9 cellular contexts compared by ENCODE assay signal in the genomic region with DNA sequence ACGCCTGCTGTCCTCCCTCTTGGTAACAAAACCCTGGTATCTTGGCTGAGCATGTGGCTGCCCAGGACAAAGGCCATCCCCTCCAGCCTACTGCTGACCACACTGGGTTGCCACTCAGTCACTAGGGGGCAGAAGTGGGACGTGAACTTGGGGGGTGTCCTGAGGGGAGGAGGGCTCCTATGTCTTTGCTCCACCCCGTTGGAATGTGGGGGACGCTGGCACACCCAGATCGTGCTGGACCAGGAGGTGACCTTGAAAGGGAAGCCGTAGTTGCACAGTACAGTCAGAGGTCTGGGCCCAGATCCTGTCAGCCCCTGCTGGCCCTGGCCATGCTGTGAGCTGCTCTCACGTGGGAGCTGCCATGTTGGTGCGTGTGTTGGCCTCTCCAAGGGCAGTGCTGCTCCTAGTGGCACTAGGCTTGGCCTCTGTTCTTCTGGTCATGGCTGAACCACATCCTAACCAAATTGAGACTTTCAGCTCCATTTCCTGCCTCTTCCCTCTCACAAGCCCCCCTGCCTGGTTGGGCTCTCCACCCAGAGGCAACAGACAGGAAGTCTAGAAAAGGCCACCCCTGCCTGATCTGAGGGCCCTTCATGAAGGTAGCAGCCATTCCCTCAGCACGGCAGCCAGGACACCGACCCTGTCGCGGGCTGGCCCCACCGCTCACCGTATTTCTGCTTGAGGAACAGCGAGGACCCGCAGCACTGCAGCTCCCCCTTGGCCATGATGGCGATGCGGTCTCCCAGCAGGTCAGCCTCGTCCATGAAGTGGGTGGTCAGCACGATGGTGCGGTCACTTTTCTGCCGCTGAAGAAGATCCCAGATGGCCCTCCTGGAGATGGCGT. TPM values are rescaled to one million over a fixed set of nuclear protein-coding genes. Genes with fewer than 3 reads are reported as not detected.
DNase-seq lines count a peak whose midpoint lies in the region; ATAC-seq, FAIRE-seq and TF ChIP-seq lines count a peak whose summit lies in the region.
"Had no signal": no experiment of that assay in that cellular context is flagged by ENCODE, and none has a peak within 500 bp of the region (broad histone marks: within the 10 kb centered on the region; RNA-seq: fewer than 3 reads in every experiment).

No MANE protein-coding gene starts in this region.

- H4K20me1 ChIP-seq in K562 (replicated peaks; ENCODE audit: control insufficient read depth, insufficient read depth, low read length) = no peaks in the 10 kb centered on the region; the same call in 1 of the 2 replicates

- H3K27me3 ChIP-seq in K562 (ENCODE audit: control insufficient read depth in 2 of 2, insufficient read depth in 2 of 2, low read length in 2 of 2) (no peaks in the 10 kb centered on the region), right lobe of liver (no peaks in the 10 kb centered on the region)

- H3K9me3 ChIP-seq in K562 (replicated peaks; ENCODE audit: control insufficient read depth, insufficient read depth, low read depth, low read length) (no peaks in the 10 kb centered on the region), right lobe of liver (no peaks in the 10 kb centered on the region)

- DNase-seq in G401 (ENCODE audit: low spot score) = peak; percentile 41
- DNase-seq in HuH-7 (ENCODE audit: low spot score) = peak; percentile 50
- DNase-seq in K562 (ENCODE audit: extremely low read depth in 1 of 4, low spot score in 3 of 4) = peak; percentile 76 to 87 (median 84)
- peak in 1 of 3 donors; percentile 42 for DNase-seq in right lobe of liver
- DNase-seq in NCI-H2029 (lab: John Stamatoyannopoulos, UW) = no peak
- no peak for DNase-seq in activated gamma-delta T cell treated with Interleukin-2 at 50 U/mL for 16 hours
- no peak for DNase-seq in T1000 (lab: John Stamatoyannopoulos, UW)

- intact Hi-C loops in K562 (cut with micrococcal nuclease) (loop anchor here (1.0 to 2.0 kb wide), 2 partner anchors 132 to 204 kb away; a partner anchor contains a TSS), right lobe of liver (cut with DNase I) (no loop called here)

- no peak overlapping the region for H3K4me3 ChIP-seq in K562
- H3K4me3 ChIP-seq in right lobe of liver = no peak overlapping the region

- in situ Hi-C loops in G401 (cut with HindIII; ENCODE audit: low sequenced_read_pairs) (no loop called here), K562 (cut with MboI) (no loop called here)

- H3K27ac ChIP-seq in K562 (ENCODE audit: extremely low read depth, low read depth, low read length) (peak overlapping the region; percentile 76), right lobe of liver (no peak overlapping the region)

- FAIRE-seq in K562 (lab: Jason Lieb, UNC) = peak; percentile 93
- FAIRE-seq: TTC549 had no signal

- TF ChIP-seq RAD21 in K562 (CRISPR knock-in tag; conservative IDR thresholded peaks at IDR 0.05 in 1 of 2, IDR thresholded peaks at IDR 0.05 in 1 of 2) = peak; percentile 65 to 84

- no TSS peak for BruUV-seq in K562 (replicated peaks; lab: Mats Ljungman, UMichigan)

- peaks cover 40% of the 10 kb centered on the region; the same call in 2 of the 3 replicates for H3K36me3 ChIP-seq in K562 (ENCODE audit: control insufficient read depth, insufficient read depth, low read length)
- H3K36me3 ChIP-seq in right lobe of liver = no peaks in the 10 kb centered on the region

- peak overlapping the region; percentile 98 for H2AFZ ChIP-seq in K562 (ENCODE audit: low read depth, low read length)

- TF ChIP-seq EP300 in K562 (IDR thresholded peaks at IDR 0.05; ENCODE audit: low read length) = peak; percentile 19; the same call in 1 of the 2 replicates

- POLR2A ChIA-PET in K562 (lab: Yijun Ruan, JAX) = interaction anchor here (0.6 to 0.9 kb wide), 4 partner anchors 11 to 205 kb away, joined by 3 to 4 read pairs (median 3); no protein-coding TSS in a partner anchor

- TF ChIP-seq CTCF in K562 (IDR thresholded peaks at IDR 0.05 in 2 of 3, conservative IDR thresholded peaks at IDR 0.05 in 1 of 3; ENCODE audit: insufficient read depth in 2 of 3, low read depth in 1 of 3, low read length in 3 of 3) = peak; percentile 79 to 87 (median 86)
- TF ChIP-seq CTCF in right lobe of liver (IDR thresholded peaks at IDR 0.05) = peak; percentile 32 to 45 (median 36)

- H3K4me1 ChIP-seq in K562 (replicated peaks in 1 of 2; ENCODE audit: control insufficient read depth in 2 of 2, insufficient read depth in 2 of 2, low read length in 2 of 2) (peaks cover 6 to 24% of the 10 kb centered on the region in 2 experiments; a peak in 4 of 5 replicates), right lobe of liver (no peaks in the 10 kb centered on the region)

- H3K79me2 ChIP-seq in K562 (ENCODE audit: control insufficient read depth, insufficient read depth, low read length) = no peaks in the 10 kb centered on the region

- no peaks in the 10 kb centered on the region for H3K9me1 ChIP-seq in K562 (ENCODE audit: control insufficient read depth, insufficient read depth, low read length)

- peak overlapping the region; percentile 45 to 83 for H3K9ac ChIP-seq in K562 (ENCODE audit: insufficient read depth in 1 of 2, low read depth in 2 of 2, low read length in 2 of 2)

- TF ChIP-seq POLR2A in K562 (conservative IDR thresholded peaks at IDR 0.05) (no peak), right lobe of liver (IDR thresholded peaks at IDR 0.05) (no peak)

- 78% methylated on average over 22 of the region's 23 CpGs for WGBS in K562 (ENCODE audit: insufficient coverage, low coverage, missing lambda C conversion rate)
- WGBS in right lobe of liver (ENCODE audit: insufficient coverage, low coverage, low lambda C conversion rate, missing lambda C conversion rate) = 77% methylated on average over 6 of the region's 23 CpGs

- ATAC-seq in K562 = peak; percentile 98
- peak; percentile 73 to 78 (median 74) for ATAC-seq in right lobe of liver
- ATAC-seq in HG03521 (IDR thresholded peaks at IDR 0.05; ENCODE audit: unreplicated experiment) = no peak

- CTCF ChIA-PET in K562 (lab: Yijun Ruan, JAX; ENCODE audit: low intra/inter-chr PET ratio) = interaction anchor here (0.6 to 2.5 kb wide), 4 partner anchors 126 to 204 kb away, joined by 3 to 12 read pairs (median 3); no protein-coding TSS in a partner anchor

- H3K4me2 ChIP-seq in K562 (ENCODE audit: insufficient read depth, low read length) = peak overlapping the region; percentile 61

RNA-seq across cellular contexts. Expression of a gene that starts 29.0 kb away (rescaled TPM):
- total RNA-seq in G401 (2014; rRNA removed; shearing (Covaris generic)) = 145 and 179 TPM in 2 replicates
- 373 and 378 TPM in 2 replicates for total RNA-seq in K562 (2011; cell fraction: chromatin; rRNA removed; ENCODE audit: low replicate concordance)
- total RNA-seq in K562 (2011; cell fraction: nucleolus; rRNA removed) = 251 and 274 TPM in 2 replicates
- total RNA-seq in K562 (2011; cell fraction: nucleoplasm; rRNA removed) = 357 and 477 TPM in 2 replicates
- 252 and 305 TPM in 2 replicates for total RNA-seq in K562 (2014; rRNA removed)
- total RNA-seq in K562 (2014; rRNA removed; fragmentation: Illumina TruSeq; extraction: Trizol) = 122 and 138 TPM in 2 replicates
- total RNA-seq in K562 (2015; rRNA removed; fragmentation: Illumina TruSeq; extraction: Trizol) = 188 and 196 TPM in 2 replicates
- 338 and 343 TPM in 2 replicates for total RNA-seq in K562 (2021)
- polyA plus RNA-seq in K562 (2011; rRNA removed) = 202 and 211 TPM in 2 replicates
- polyA plus RNA-seq in K562 (2011; cell fraction: cytosol; rRNA removed) = 319 and 500 TPM in 2 replicates
- polyA plus RNA-seq in K562 (2011; cell fraction: nucleus; rRNA removed) = 227 and 282 TPM in 2 replicates
- polyA plus RNA-seq in K562 (2012) = 240 and 340 TPM in 2 replicates
- polyA plus RNA-seq in K562 (2014; fragmentation: Illumina TruSeq; extraction: Trizol) = 307 and 351 TPM in 2 replicates
- 10 to 100 TPM; 44.9 to 50.6 TPM for polyA plus RNA-seq in K562 (2014; fragmentation: Nextera tagmentation; extraction: Ambion mirVana)
- 286 and 343 TPM in 2 replicates for polyA plus RNA-seq in K562 (2014; rRNA removed)
- 122 and 170 TPM in 2 replicates for polyA minus RNA-seq in K562 (2011; rRNA and poly(A)+ RNA removed)
- 137 and 148 TPM in 2 replicates for polyA minus RNA-seq in K562 (2011; cell fraction: cytosol; rRNA and poly(A)+ RNA removed)
- 71.2 and 87.7 TPM in 2 replicates for polyA minus RNA-seq in K562 (2011; cell fraction: nucleus; rRNA and poly(A)+ RNA removed)
- total RNA-seq in right lobe of liver = 10 to 100 TPM; 29.0 to 61.9 (median 38.9) TPM

RNA-seq across cellular contexts. Expression of a gene that starts 43.6 kb away (rescaled TPM):
- 4.9 and 9.5 TPM in 2 replicates for total RNA-seq in G401 (2014; rRNA removed; shearing (Covaris generic))
- total RNA-seq in K562 (2011; cell fraction: chromatin; rRNA removed; ENCODE audit: low replicate concordance) = 40.2 and 114 TPM in 2 replicates
- 54.3 and 65.4 TPM in 2 replicates for total RNA-seq in K562 (2011; cell fraction: nucleolus; rRNA removed)
- 51.5 and 63.2 TPM in 2 replicates for total RNA-seq in K562 (2011; cell fraction: nucleoplasm; rRNA removed)
- total RNA-seq in K562 (2014; rRNA removed) = 6.9 and 11.0 TPM in 2 replicates
- 4.9 and 6.8 TPM in 2 replicates for total RNA-seq in K562 (2014; rRNA removed; fragmentation: Illumina TruSeq; extraction: Trizol)
- total RNA-seq in K562 (2015; rRNA removed; fragmentation: Illumina TruSeq; extraction: Trizol) = 5.6 and 6.1 TPM in 2 replicates
- 22.3 and 23.7 TPM in 2 replicates for total RNA-seq in K562 (2021)
- 9.2 and 15.1 TPM in 2 replicates for polyA plus RNA-seq in K562 (2011; rRNA removed)
- 8.2 and 11.8 TPM in 2 replicates for polyA plus RNA-seq in K562 (2011; cell fraction: cytosol; rRNA removed)
- 36.8 and 72.7 TPM in 2 replicates for polyA plus RNA-seq in K562 (2011; cell fraction: nucleus; rRNA removed)
- polyA plus RNA-seq in K562 (2012) = 12.0 and 19.4 TPM in 2 replicates
- polyA plus RNA-seq in K562 (2014; fragmentation: Illumina TruSeq; extraction: Trizol) = 15.4 and 18.8 TPM in 2 replicates
- under 1 TPM; 0.66 to 0.81 TPM for polyA plus RNA-seq in K562 (2014; fragmentation: Nextera tagmentation; extraction: Ambion mirVana)
- polyA plus RNA-seq in K562 (2014; rRNA removed) = 11.7 and 13.9 TPM in 2 replicates
- polyA minus RNA-seq in K562 (2011; rRNA and poly(A)+ RNA removed) = 7.5 and 9.7 TPM in 2 replicates
- 12.4 and 14.4 TPM in 2 replicates for polyA minus RNA-seq in K562 (2011; cell fraction: cytosol; rRNA and poly(A)+ RNA removed)
- polyA minus RNA-seq in K562 (2011; cell fraction: nucleus; rRNA and poly(A)+ RNA removed) = 10.1 and 11.4 TPM in 2 replicates
- total RNA-seq in right lobe of liver = 1 to 10 TPM; 1.2 to 2.9 (median 2.1) TPM

RNA-seq across cellular contexts. Expression of a gene that starts 45.5 kb away (rescaled TPM):
- 52.9 and 71.9 TPM in 2 replicates for total RNA-seq in G401 (2014; rRNA removed; shearing (Covaris generic))
- total RNA-seq in K562 (2011; cell fraction: chromatin; rRNA removed; ENCODE audit: low replicate concordance) = 82.7 and 201 TPM in 2 replicates
- total RNA-seq in K562 (2011; cell fraction: nucleolus; rRNA removed) = 140 and 148 TPM in 2 replicates
- 85.4 and 93.3 TPM in 2 replicates for total RNA-seq in K562 (2011; cell fraction: nucleoplasm; rRNA removed)
- 175 and 241 TPM in 2 replicates for total RNA-seq in K562 (2014; rRNA removed)
- total RNA-seq in K562 (2014; rRNA removed; fragmentation: Illumina TruSeq; extraction: Trizol) = 21.4 and 22.6 TPM in 2 replicates
- total RNA-seq in K562 (2015; rRNA removed; fragmentation: Illumina TruSeq; extraction: Trizol) = 54.0 and 55.0 TPM in 2 replicates
- 172 and 181 TPM in 2 replicates for total RNA-seq in K562 (2021)
- 70.5 and 106 TPM in 2 replicates for polyA plus RNA-seq in K562 (2011; rRNA removed)
- 147 and 284 TPM in 2 replicates for polyA plus RNA-seq in K562 (2011; cell fraction: cytosol; rRNA removed)
- polyA plus RNA-seq in K562 (2011; cell fraction: nucleus; rRNA removed) = 105 and 118 TPM in 2 replicates
- polyA plus RNA-seq in K562 (2012) = 136 and 268 TPM in 2 replicates
- polyA plus RNA-seq in K562 (2014; fragmentation: Illumina TruSeq; extraction: Trizol) = 32.0 and 72.2 TPM in 2 replicates
- polyA plus RNA-seq in K562 (2014; fragmentation: Nextera tagmentation; extraction: Ambion mirVana) = 1 to 10 TPM; 4.7 to 7.6 TPM
- 189 and 199 TPM in 2 replicates for polyA plus RNA-seq in K562 (2014; rRNA removed)
- polyA minus RNA-seq in K562 (2011; rRNA and poly(A)+ RNA removed) = 14.3 and 21.6 TPM in 2 replicates
- 51.2 and 72.4 TPM in 2 replicates for polyA minus RNA-seq in K562 (2011; cell fraction: cytosol; rRNA and poly(A)+ RNA removed)
- 26.7 and 36.3 TPM in 2 replicates for polyA minus RNA-seq in K562 (2011; cell fraction: nucleus; rRNA and poly(A)+ RNA removed)
- total RNA-seq in right lobe of liver = 100 to 1,000 TPM in 2 of 6 experiments, 10 to 100 TPM in 4; 68.1 to 150 (median 85.5) TPM

Comparison
In these comparisons a context has a peak if more than half of its experiments do, and no peak if none do; other contexts are left out.
1. DNase-seq: peak in G401 (single experiment), HuH-7 (single experiment) and K562 (4 of 4); none in NCI-H2029 (single experiment), activated gamma-delta T cell treated with Interleukin-2 at 50 U/mL for 16 hours (single experiment) and T1000 (single experiment).